In the genomic region with DNA sequence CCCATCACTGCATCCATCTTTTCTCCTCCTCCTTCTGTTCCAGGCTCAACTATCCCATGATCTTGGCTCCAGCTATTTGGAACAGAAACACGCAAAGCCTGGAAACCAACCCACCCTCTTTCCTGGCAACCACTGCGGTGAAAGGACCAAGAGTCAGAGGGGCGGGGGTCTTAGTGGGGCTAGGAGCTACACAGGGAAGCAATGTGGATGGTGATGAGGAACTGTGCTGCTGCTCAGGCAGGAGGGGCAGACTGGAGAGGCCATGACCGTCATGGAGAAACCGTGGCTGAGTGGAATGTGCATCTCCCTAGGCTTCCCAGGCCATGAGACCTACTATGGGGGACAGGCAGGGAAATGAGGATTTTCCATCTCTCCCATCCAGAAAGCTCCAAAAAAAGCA, we compare ENCODE assay signal across 9 cellular contexts. TPM values are rescaled to one million over a fixed set of nuclear protein-coding genes. Genes with fewer than 3 reads are reported as not detected.
A peak's percentile ranks its signal among the peaks of the same experiment; 100 is the strongest.
DNase-seq lines count a peak whose midpoint lies in the region; ATAC-seq and TF ChIP-seq lines count a peak whose summit lies in the region.
"Had no signal": no experiment of that assay in that cellular context is flagged by ENCODE, and none has a peak within 500 bp of the region (broad histone marks: within the 10 kb centered on the region; RNA-seq: fewer than 3 reads in every experiment).

No MANE protein-coding gene starts in this region.

- peak overlapping the region; percentile 15 for H3K4me2 ChIP-seq in osteoblast (ENCODE audit: insufficient read depth, low read length)

- H3K4me3 Mint-ChIP-seq in activated naive CD8-positive, alpha-beta T cell = no peak overlapping the region
- no peak overlapping the region for H3K4me3 Mint-ChIP-seq in activated naive CD8-positive, alpha-beta T cell treated with anti-CD3 and anti-CD28 coated beads, Interleukin-2, amount 50 U/mL, for 24 hours
- H3K4me3 Mint-ChIP-seq: activated T-cell treated with anti-CD3 and anti-CD28 coated beads, Interleukin-2, amount 50 U/mL, for 4 hours had no signal

- no peak overlapping the region for H2AFZ ChIP-seq in osteoblast (ENCODE audit: low read length)

- 55% methylated on average over 5 of the region's 5 CpGs for WGBS in esophagus muscularis mucosa
- 57% methylated on average over 5 of the region's 5 CpGs for WGBS in urinary bladder

- H3K36me3 ChIP-seq in esophagus muscularis mucosa (peaks cover 22 to 89% (median 80%) of the 10 kb centered on the region in 4 donors), osteoblast (ENCODE audit: insufficient read depth, low read length) (peaks cover 53% of the 10 kb centered on the region), urinary bladder (ENCODE audit: insufficient read depth) (peaks cover 2% of the 10 kb centered on the region)

- peaks cover 8% of the 10 kb centered on the region for H4K20me1 ChIP-seq in osteoblast (ENCODE audit: insufficient read depth, low read length)

- no peak for TF ChIP-seq EP300 in esophagus muscularis mucosa (IDR thresholded peaks at IDR 0.05)

- intact Hi-C loops in esophagus muscularis mucosa (cut with DNase I) = loop anchor here (5.0 kb wide), 1 partner anchor 49 kb away; the partner anchor contains the start of gene ANXA11

- no peak for ATAC-seq in activated naive CD8-positive, alpha-beta T cell treated with anti-CD3 and anti-CD28 coated beads, Interleukin-2, amount 50 U/mL, for 24 hours
- ATAC-seq in GM18873 (IDR thresholded peaks at IDR 0.05; ENCODE audit: low FRiP score, unreplicated experiment) = no peak
- no peak for ATAC-seq in HG02571 (IDR thresholded peaks at IDR 0.05; ENCODE audit: unreplicated experiment)
- ATAC-seq in GM21723 (IDR thresholded peaks at IDR 0.05; ENCODE audit: unreplicated experiment) = no peak
- ATAC-seq: activated T-cell treated with anti-CD3 and anti-CD28 coated beads, Interleukin-2, amount 50 U/mL, for 4 hours had no signal

- H3K36me3 Mint-ChIP-seq in activated naive CD8-positive, alpha-beta T cell = peaks cover 6% of the 10 kb centered on the region
- H3K36me3 Mint-ChIP-seq in activated naive CD8-positive, alpha-beta T cell treated with anti-CD3 and anti-CD28 coated beads, Interleukin-2, amount 50 U/mL, for 24 hours (ENCODE audit: low read depth) = peaks cover 60% of the 10 kb centered on the region

- H3K4me3 ChIP-seq in esophagus muscularis mucosa (no peak overlapping the region), osteoblast (ENCODE audit: insufficient read depth, low read length) (no peak overlapping the region), urinary bladder (ENCODE audit: low read depth, low read length) (no peak overlapping the region)

- no peak for TF ChIP-seq CTCF in esophagus muscularis mucosa (IDR thresholded peaks at IDR 0.05)
- no peak for TF ChIP-seq CTCF in osteoblast (IDR thresholded peaks at IDR 0.05; ENCODE audit: extremely low read depth, low read depth, low read length)

- H3K9me3 ChIP-seq in esophagus muscularis mucosa (no peaks in the 10 kb centered on the region), osteoblast (ENCODE audit: low read depth, low read length) (no peaks in the 10 kb centered on the region)

- no peaks in the 10 kb centered on the region for H3K9me3 Mint-ChIP-seq in activated naive CD8-positive, alpha-beta T cell (ENCODE audit: low read depth)
- no peaks in the 10 kb centered on the region for H3K9me3 Mint-ChIP-seq in activated naive CD8-positive, alpha-beta T cell treated with anti-CD3 and anti-CD28 coated beads, Interleukin-2, amount 50 U/mL, for 24 hours
- H3K9me3 Mint-ChIP-seq: activated T-cell treated with anti-CD3 and anti-CD28 coated beads, Interleukin-2, amount 50 U/mL, for 4 hours had no signal

- H3K27ac ChIP-seq in esophagus muscularis mucosa (replicated peaks in 1 of 4) = peak overlapping the region; percentile 75 to 87 (median 80)
- H3K27ac ChIP-seq in osteoblast (ENCODE audit: low read depth, low read length) = peak overlapping the region; percentile 97
- peak overlapping the region; percentile 3 for H3K27ac ChIP-seq in urinary bladder (ENCODE audit: low read depth)

- TF ChIP-seq POLR2A in esophagus muscularis mucosa (IDR thresholded peaks at IDR 0.05; ENCODE audit: low read depth) = no peak

- H3K27me3 ChIP-seq in esophagus muscularis mucosa (no peaks in the 10 kb centered on the region), osteoblast (ENCODE audit: insufficient read depth, low read length) (no peaks in the 10 kb centered on the region)

- H3K79me2 ChIP-seq in osteoblast (ENCODE audit: insufficient read depth, low read length) = peaks cover 12% of the 10 kb centered on the region

- H3K27ac Mint-ChIP-seq in activated naive CD8-positive, alpha-beta T cell = peak overlapping the region; percentile 64
- H3K27ac Mint-ChIP-seq in activated naive CD8-positive, alpha-beta T cell treated with anti-CD3 and anti-CD28 coated beads, Interleukin-2, amount 50 U/mL, for 24 hours = no peak overlapping the region

- H3K4me1 ChIP-seq in esophagus muscularis mucosa = peaks cover 56 to 88% (median 72%) of the 10 kb centered on the region in 4 donors
- H3K4me1 ChIP-seq in osteoblast (ENCODE audit: insufficient read depth, low read length) = peaks cover 47% of the 10 kb centered on the region
- no peaks in the 10 kb centered on the region for H3K4me1 ChIP-seq in urinary bladder (ENCODE audit: insufficient read depth)

- no peak for DNase-seq in activated naive CD8-positive, alpha-beta T cell treated with anti-CD3 and anti-CD28 coated beads, Interleukin-2, amount 50 U/mL, for 24 hours
- DNase-seq in esophagus muscularis mucosa (ENCODE audit: extremely low spot score) (no peak), osteoblast (ENCODE audit: insufficient read length, low spot score, missing footprints) (no peak)
- DNase-seq: activated T-cell treated with anti-CD3 and anti-CD28 coated beads, Interleukin-2, amount 50 U/mL, for 4 hours had no signal

- H3K4me1 Mint-ChIP-seq in activated naive CD8-positive, alpha-beta T cell (ENCODE audit: low read depth) = peaks cover 17% of the 10 kb centered on the region
- H3K4me1 Mint-ChIP-seq in activated naive CD8-positive, alpha-beta T cell treated with anti-CD3 and anti-CD28 coated beads, Interleukin-2, amount 50 U/mL, for 24 hours = peaks cover 15% of the 10 kb centered on the region

- no peaks in the 10 kb centered on the region for H3K27me3 Mint-ChIP-seq in activated naive CD8-positive, alpha-beta T cell
- no peaks in the 10 kb centered on the region for H3K27me3 Mint-ChIP-seq in activated naive CD8-positive, alpha-beta T cell treated with anti-CD3 and anti-CD28 coated beads, Interleukin-2, amount 50 U/mL, for 24 hours

RNA-seq across cellular contexts. Expression of gene PLAC9, which starts 25.6 kb away (rescaled TPM):
- 10 to 100 TPM; 21.3 to 59.4 (median 39.6) TPM for total RNA-seq in esophagus muscularis mucosa
- total RNA-seq in osteoblast = 17.1 and 19.2 TPM in 2 replicates
- total RNA-seq in urinary bladder = 64.9 TPM
- polyA plus RNA-seq in urinary bladder = 54.3 TPM
- total RNA-seq: activated T-cell treated with anti-CD3 and anti-CD28 coated beads, Interleukin-2, amount 50 U/mL, for 4 hours had no signal

RNA-seq across cellular contexts. Expression of gene ANXA11, which starts 47.2 kb away (rescaled TPM):
- total RNA-seq in esophagus muscularis mucosa = 100 to 1,000 TPM; 126 to 213 (median 166) TPM
- total RNA-seq in osteoblast = 112 and 113 TPM in 2 replicates
- total RNA-seq in urinary bladder = 41.8 TPM
- polyA plus RNA-seq in urinary bladder = 114 TPM

Comparison
In these comparisons a context has a peak if more than half of its experiments do, and no peak if none do; other contexts are left out.
1. H3K27ac ChIP-seq: peak in every context shown above with its lines; median percentile 97 in osteoblast; 80 in esophagus muscularis mucosa; 3 in urinary bladder.